Comparison of ENCODE assay signal across 1 cellular context in the genomic region with DNA sequence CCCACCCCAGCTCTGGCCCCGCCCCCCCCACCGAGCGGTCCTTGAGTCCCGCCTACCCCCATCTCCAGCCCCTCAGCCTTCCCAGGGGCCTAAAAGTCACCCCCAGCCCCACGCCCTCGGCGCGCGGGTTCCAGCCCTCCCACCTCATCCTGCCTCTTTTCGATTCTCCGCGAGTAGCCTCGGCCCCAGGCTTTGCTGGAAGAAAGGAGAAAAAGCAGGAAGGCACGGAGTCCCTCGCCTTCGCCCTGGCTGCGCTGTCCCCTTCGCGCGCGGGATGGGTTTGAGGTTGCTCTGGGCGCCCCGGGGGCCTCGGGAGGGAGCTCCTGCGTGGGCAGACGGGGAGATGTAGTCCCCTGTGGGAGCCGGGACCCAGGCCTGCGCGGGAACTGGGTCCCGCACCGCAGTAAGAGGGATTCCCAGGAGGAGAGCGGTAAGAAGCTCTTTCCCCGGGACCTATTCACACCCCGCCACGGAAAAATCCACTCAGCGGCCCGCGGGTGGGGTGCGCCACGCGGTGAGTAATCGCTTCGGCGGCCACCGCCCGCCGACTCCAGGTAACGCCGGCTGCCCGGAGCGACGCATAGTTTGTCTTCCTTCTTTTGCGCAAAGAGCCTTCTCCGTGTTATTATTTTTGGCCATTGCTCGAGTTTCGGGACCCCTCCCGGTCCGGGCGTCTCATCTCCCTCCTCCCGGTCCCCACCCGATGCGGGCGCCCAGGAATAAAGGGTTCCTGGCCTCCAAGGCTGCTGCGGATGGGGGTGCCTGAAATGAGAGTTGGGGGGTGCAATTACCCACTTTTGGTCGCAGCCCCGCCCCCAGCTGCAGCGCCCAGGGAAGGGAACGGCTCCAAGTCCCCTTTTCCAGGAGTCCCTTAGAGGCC.
TF ChIP-seq lines count a peak whose summit lies in the region.

No MANE protein-coding gene starts in this region.

TF ChIP-seq in WTC11, 78 proteins besides CTCF, POLR2A, EP300 and RAD21 (continued from another document):
- TF ChIP-seq, protein P1, sequence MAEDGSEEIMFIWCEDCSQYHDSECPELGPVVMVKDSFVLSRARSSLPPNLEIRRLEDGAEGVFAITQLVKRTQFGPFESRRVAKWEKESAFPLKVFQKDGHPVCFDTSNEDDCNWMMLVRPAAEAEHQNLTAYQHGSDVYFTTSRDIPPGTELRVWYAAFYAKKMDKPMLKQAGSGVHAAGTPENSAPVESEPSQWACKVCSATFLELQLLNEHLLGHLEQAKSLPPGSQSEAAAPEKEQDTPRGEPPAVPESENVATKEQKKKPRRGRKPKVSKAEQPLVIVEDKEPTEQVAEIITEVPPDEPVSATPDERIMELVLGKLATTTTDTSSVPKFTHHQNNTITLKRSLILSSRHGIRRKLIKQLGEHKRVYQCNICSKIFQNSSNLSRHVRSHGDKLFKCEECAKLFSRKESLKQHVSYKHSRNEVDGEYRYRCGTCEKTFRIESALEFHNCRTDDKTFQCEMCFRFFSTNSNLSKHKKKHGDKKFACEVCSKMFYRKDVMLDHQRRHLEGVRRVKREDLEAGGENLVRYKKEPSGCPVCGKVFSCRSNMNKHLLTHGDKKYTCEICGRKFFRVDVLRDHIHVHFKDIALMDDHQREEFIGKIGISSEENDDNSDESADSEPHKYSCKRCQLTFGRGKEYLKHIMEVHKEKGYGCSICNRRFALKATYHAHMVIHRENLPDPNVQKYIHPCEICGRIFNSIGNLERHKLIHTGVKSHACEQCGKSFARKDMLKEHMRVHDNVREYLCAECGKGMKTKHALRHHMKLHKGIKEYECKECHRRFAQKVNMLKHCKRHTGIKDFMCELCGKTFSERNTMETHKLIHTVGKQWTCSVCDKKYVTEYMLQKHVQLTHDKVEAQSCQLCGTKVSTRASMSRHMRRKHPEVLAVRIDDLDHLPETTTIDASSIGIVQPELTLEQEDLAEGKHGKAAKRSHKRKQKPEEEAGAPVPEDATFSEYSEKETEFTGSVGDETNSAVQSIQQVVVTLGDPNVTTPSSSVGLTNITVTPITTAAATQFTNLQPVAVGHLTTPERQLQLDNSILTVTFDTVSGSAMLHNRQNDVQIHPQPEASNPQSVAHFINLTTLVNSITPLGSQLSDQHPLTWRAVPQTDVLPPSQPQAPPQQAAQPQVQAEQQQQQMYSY (CRISPR knock-in tag; IDR thresholded peaks at IDR 0.05) = no peak
- TF ChIP-seq ATF3 (CRISPR knock-in tag; conservative IDR thresholded peaks at IDR 0.05) (no peak), ZNF671 (CRISPR knock-in tag; IDR thresholded peaks at IDR 0.05) (no peak), ESRRA (CRISPR knock-in tag; IDR thresholded peaks at IDR 0.05; ENCODE audit: borderline replicate concordance) (no peak), GRHL2 (CRISPR knock-in tag; IDR thresholded peaks at IDR 0.05; ENCODE audit: insufficient replicate concordance, severe bottlenecking) (no peak), ZBTB21 (CRISPR knock-in tag; IDR thresholded peaks at IDR 0.05; ENCODE audit: borderline replicate concordance) (no peak), TP53 (CRISPR knock-in tag; IDR thresholded peaks at IDR 0.05) (no peak), ZNF423 (CRISPR knock-in tag; IDR thresholded peaks at IDR 0.05) (no peak), TEAD1 (CRISPR knock-in tag; IDR thresholded peaks at IDR 0.05) (no peak), RORB (CRISPR knock-in tag; IDR thresholded peaks at IDR 0.05) (no peak), TCF7 (CRISPR knock-in tag; IDR thresholded peaks at IDR 0.05; ENCODE audit: low read depth) (no peak)
- TF ChIP-seq, protein P2, sequence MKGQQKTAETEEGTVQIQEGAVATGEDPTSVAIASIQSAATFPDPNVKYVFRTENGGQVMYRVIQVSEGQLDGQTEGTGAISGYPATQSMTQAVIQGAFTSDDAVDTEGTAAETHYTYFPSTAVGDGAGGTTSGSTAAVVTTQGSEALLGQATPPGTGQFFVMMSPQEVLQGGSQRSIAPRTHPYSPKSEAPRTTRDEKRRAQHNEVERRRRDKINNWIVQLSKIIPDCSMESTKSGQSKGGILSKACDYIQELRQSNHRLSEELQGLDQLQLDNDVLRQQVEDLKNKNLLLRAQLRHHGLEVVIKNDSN (CRISPR knock-in tag; IDR thresholded peaks at IDR 0.05) = no peak
